In genomic region chr3:66039590-66039887, GRCh38 we compare ENCODE assay signal across 8 cellular contexts. TPM values are rescaled to one million over a fixed set of nuclear protein-coding genes. Genes with fewer than 3 reads are reported as not detected.
DNase-seq lines count a peak whose midpoint lies in the region; ATAC-seq and TF ChIP-seq lines count a peak whose summit lies in the region.

No MANE protein-coding gene starts in this region.

- H3K36me3 ChIP-seq in duodenal mucosa (ENCODE audit: control insufficient read depth in 1 of 2, insufficient read depth in 2 of 2, low read length in 2 of 2) (no peaks in the 10 kb centered on the region), lung (ENCODE audit: control insufficient read depth in 2 of 2, insufficient read depth in 2 of 2, low read length in 2 of 2) (no peaks in the 10 kb centered on the region), urinary bladder (ENCODE audit: insufficient read depth) (no peaks in the 10 kb centered on the region)

- H3K9me3 ChIP-seq in duodenal mucosa (ENCODE audit: control insufficient read depth in 1 of 2, low read length in 2 of 2) (no peaks in the 10 kb centered on the region), lung (ENCODE audit: control insufficient read depth in 2 of 2, insufficient read depth in 1 of 2, low read length in 1 of 2) (no peaks in the 10 kb centered on the region)

- WGBS in lung, 2 donors, result 0 to 2% methylated on average over 20 of the region's 20 CpGs
- WGBS in urinary bladder, result 1% methylated on average over 20 of the region's 20 CpGs

- peak overlapping the region; percentile 44 to 72 for H3K9ac ChIP-seq in duodenal mucosa (ENCODE audit: low read depth in 1 of 2, low read length in 2 of 2)

- DNase-seq in AG08395 (ENCODE audit: low spot score), result peak; percentile 30
- peak; percentile 41 for DNase-seq in LoVo (ENCODE audit: low spot score)
- no peak for DNase-seq in lung (ENCODE audit: low spot score)
- DNase-seq in NCI-H526 treated with DMSO at 0.1 percent for 48 hours (lab: John Stamatoyannopoulos, UW), result no peak
- DNase-seq in activated CD8-positive, alpha-beta memory T cell treated with anti-CD3 and anti-CD28 coated beads, Interleukin-2, amount 50 U/mL, for 4 hours, result no peak

- no peak for TF ChIP-seq CTCF in lung (IDR thresholded peaks at IDR 0.05; ENCODE audit: control extremely low read depth, extremely low read depth)

- peak overlapping the region; percentile 63 for H3K27ac ChIP-seq in duodenal mucosa (ENCODE audit: low read depth, low read length)
- peak overlapping the region; percentile 78 to 97 for H3K27ac ChIP-seq in lung (ENCODE audit: low read depth in 1 of 2, low read length in 1 of 2)
- no peak overlapping the region for H3K27ac ChIP-seq in urinary bladder (ENCODE audit: low read depth)

- peaks cover 14 to 24% of the 10 kb centered on the region in 2 donors for H3K4me1 ChIP-seq in duodenal mucosa (ENCODE audit: control insufficient read depth in 1 of 2, insufficient read depth in 2 of 2, low read length in 2 of 2)
- H3K4me1 ChIP-seq in lung (ENCODE audit: control insufficient read depth in 2 of 2, insufficient read depth in 2 of 2, low read length in 2 of 2), result peaks cover 0 to 10% of the 10 kb centered on the region in 2 donors
- H3K4me1 ChIP-seq in urinary bladder (ENCODE audit: insufficient read depth), result no peaks in the 10 kb centered on the region

- H3K4me3 ChIP-seq in duodenal mucosa (ENCODE audit: low read depth in 1 of 2, low read length in 2 of 2) (peak overlapping the region; percentile 92), lung (peak overlapping the region; percentile 54), urinary bladder (ENCODE audit: low read depth, low read length) (peak overlapping the region; percentile 54)

- H3K27me3 ChIP-seq in duodenal mucosa (ENCODE audit: control insufficient read depth in 1 of 2, insufficient read depth in 2 of 2, low read length in 2 of 2) (no peaks in the 10 kb centered on the region), lung (ENCODE audit: control insufficient read depth, insufficient read depth) (no peaks in the 10 kb centered on the region)

- ATAC-seq in lung (ENCODE audit: insufficient read depth, low FRiP score), result no peak
- ATAC-seq in HG03571 (IDR thresholded peaks at IDR 0.05; ENCODE audit: unreplicated experiment), result no peak

RNA-seq across cellular contexts. Expression of gene MAGI1, which starts 0.8 kb away (rescaled TPM):
- 10 to 100 TPM; 38.9 to 88.1 TPM for total RNA-seq in lung
- 10 to 100 TPM in 1 of 2 donors, 1 to 10 TPM in 1; 9.9 to 10.3 TPM for polyA plus RNA-seq in lung
- total RNA-seq in urinary bladder, result 46.7 TPM
- polyA plus RNA-seq in urinary bladder, result 9.7 TPM

Comparison
In these comparisons a context has a peak if more than half of its experiments do, and no peak if none do; other contexts are left out.
1. DNase-seq: peak in AG08395 (single experiment) and LoVo (single experiment); none in lung (single experiment), NCI-H526 treated with DMSO at 0.1 percent for 48 hours (single experiment) and activated CD8-positive, alpha-beta memory T cell treated with anti-CD3 and anti-CD28 coated beads, Interleukin-2, amount 50 U/mL, for 4 hours (single experiment).
2. Peak in every context shown above with its lines, with median percentiles within 50 percentile points of each other: H3K4me3 ChIP-seq.